1 cellular context compared by ENCODE assay signal in the genomic region with DNA sequence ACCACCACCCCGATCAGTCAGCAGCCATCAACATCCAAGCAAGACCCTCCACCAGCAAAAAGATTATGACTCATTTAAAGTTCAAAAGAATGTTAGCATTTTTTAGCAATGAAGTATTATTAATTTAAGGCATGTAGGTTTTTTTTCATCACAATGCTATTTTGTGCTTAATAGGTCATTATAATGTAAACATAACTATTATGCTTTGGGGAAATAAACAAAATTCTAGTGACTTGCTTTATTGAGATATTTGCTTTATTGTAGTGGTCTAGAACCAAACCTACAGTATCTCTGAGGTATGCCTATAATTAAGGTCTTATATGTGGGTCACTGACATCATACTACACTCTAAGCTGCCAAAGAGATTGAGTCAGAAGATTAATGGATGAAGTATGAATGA.
TF ChIP-seq lines count a peak whose summit lies in the region.

No MANE protein-coding gene starts in this region.

TF ChIP-seq in IMR-90, 13 proteins besides CTCF, POLR2A, EP300 and RAD21 (continued from another document):
- TF ChIP-seq, protein P1, sequence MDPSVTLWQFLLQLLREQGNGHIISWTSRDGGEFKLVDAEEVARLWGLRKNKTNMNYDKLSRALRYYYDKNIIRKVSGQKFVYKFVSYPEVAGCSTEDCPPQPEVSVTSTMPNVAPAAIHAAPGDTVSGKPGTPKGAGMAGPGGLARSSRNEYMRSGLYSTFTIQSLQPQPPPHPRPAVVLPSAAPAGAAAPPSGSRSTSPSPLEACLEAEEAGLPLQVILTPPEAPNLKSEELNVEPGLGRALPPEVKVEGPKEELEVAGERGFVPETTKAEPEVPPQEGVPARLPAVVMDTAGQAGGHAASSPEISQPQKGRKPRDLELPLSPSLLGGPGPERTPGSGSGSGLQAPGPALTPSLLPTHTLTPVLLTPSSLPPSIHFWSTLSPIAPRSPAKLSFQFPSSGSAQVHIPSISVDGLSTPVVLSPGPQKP (IDR thresholded peaks at IDR 0.05; ENCODE audit: borderline replicate concordance, low read depth, low read length): no peak
- TF ChIP-seq CEBPB (IDR thresholded peaks at IDR 0.05; ENCODE audit: low read depth, low read length) (no peak), MAFK (IDR thresholded peaks at IDR 0.05; ENCODE audit: low read depth, low read length) (no peak)
